ENCODE assay signal across 1 cellular context in the genomic region with DNA sequence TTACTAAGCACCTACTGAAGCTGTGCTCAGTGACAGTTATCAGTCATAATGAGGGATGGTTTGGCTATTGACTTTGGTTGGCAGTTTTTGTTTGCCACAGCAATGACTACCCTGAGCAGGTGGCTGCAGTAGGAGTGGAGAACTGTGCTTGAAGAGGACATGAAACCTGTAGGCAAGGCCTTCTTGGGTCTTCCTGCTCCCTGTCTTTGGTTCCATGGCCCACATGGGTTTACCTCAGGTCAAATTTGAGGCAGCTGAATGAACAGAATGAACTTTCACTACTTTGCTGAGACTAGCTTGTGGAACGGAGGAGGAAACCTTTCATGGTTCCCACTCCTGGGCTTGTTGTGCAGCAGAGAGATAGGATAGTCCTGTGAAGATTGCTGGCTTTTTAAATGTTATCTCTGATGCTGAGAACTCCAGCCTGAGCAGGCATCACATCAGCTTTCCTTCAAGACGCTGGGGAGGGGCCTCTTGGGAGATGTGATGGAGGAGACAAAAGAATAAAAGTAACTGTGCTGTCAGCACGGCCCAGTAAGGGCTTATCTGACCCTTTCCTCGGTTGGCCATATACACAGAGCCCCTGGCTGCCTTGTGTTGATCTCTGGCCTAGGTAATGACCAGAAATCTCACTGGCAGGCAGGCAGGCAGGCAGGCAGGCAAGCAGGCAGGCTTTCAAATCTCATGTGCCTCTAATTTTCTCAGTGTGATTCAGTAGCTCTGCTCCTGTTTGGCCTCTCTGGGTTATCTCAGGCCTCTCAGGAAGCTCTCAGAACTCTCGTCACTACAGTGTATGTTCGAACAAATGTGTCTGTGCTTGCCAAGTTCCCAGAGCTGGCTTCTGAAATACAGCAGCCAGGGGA.
TF ChIP-seq lines count a peak whose summit lies in the region.

No MANE protein-coding gene starts in this region.

TF ChIP-seq in K562, 482 proteins besides CTCF, POLR2A, EP300 and RAD21 (continued from another document and continues in another):
- TF ChIP-seq, protein P1, sequence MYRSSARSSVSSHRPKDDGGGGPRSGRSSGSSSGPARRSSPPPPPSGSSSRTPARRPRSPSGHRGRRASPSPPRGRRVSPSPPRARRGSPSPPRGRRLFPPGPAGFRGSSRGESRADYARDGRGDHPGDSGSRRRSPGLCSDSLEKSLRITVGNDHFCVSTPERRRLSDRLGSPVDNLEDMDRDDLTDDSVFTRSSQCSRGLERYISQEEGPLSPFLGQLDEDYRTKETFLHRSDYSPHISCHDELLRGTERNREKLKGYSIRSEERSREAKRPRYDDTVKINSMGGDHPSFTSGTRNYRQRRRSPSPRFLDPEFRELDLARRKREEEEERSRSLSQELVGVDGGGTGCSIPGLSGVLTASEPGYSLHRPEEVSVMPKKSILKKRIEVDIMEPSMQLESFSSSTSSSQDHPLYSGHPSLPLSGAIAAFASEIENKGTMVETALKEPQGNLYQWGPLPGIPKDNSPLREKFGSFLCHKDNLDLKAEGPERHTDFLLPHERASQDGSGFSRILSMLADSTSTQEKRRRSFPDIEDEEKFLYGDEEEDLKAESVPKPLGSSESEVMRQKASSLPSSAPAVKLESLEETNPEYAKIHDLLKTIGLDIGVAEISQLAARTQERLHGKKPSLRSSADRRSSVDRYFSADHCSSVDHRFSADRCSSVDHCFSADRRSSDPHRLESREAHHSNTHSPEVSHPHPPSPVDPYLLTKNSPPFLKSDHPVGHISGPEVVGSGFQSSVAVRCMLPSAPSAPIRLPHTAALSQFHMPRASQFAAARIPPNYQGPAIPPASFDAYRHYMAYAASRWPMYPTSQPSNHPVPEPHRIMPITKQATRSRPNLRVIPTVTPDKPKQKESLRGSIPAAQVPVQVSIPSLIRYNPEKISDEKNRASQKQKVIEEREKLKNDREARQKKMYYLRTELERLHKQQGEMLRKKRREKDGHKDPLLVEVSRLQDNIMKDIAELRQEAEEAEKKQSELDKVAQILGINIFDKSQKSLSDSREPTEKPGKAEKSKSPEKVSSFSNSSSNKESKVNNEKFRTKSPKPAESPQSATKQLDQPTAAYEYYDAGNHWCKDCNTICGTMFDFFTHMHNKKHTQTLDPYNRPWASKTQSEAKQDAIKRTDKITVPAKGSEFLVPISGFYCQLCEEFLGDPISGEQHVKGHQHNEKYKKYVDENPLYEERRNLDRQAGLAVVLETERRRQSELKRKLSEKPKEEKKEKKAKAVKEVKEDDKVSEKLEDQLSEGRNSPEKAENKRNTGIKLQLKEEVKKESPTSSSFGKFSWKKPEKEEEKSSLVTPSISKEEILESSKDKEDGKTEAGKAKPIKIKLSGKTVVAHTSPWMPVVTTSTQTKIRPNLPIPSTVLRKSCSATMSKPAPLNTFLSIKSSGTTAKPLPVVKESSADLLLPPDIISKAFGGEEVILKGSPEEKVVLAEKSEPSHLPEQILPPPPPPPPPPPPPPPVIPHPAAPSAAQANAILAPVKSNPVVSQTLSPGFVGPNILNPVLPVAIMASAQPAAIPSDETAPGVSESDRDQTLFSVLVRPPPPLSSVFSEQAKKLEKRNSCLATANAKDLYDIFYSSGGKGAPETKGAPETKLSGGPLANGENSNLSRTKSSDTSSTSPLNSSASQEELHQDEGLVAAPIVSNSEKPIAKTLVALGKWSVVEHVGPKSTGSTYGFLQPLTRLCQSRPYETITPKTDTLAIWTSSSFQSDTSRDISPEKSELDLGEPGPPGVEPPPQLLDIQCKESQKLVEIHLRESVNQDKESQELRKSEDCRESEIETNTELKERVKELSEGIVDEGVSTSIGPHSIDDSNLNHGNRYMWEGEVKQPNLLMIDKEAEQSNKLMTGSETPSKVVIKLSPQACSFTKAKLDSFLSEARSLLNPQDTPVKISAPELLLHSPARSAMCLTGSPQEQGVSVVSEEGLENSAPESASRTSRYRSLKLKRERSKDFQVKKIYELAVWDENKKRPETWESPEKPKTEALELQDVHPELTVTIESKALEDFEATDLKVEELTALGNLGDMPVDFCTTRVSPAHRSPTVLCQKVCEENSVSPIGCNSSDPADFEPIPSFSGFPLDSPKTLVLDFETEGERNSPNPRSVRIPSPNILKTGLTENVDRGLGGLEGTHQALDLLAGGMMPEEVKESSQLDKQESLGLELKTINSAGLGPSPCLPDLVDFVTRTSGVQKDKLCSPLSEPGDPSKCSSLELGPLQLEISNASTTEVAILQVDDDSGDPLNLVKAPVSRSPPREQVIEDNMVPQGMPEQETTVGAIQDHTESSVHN (IDR thresholded peaks at IDR 0.05; ENCODE audit: borderline replicate concordance in 1 of 2, low read depth in 1 of 2), result no peak
- TF ChIP-seq CHD4 (IDR thresholded peaks at IDR 0.05; ENCODE audit: insufficient read depth, insufficient replicate concordance, low read depth, low read length, poor library complexity, severe bottlenecking), result no peak
- 0 out of 2 replicates have a peak, but pooled peaks have one; percentile 24 for TF ChIP-seq MTA3 (IDR thresholded peaks at IDR 0.05; ENCODE audit: borderline replicate concordance)
- no peak for TF ChIP-seq KLF1 (tag; IDR thresholded peaks at IDR 0.05)
- TF ChIP-seq, protein P2, sequence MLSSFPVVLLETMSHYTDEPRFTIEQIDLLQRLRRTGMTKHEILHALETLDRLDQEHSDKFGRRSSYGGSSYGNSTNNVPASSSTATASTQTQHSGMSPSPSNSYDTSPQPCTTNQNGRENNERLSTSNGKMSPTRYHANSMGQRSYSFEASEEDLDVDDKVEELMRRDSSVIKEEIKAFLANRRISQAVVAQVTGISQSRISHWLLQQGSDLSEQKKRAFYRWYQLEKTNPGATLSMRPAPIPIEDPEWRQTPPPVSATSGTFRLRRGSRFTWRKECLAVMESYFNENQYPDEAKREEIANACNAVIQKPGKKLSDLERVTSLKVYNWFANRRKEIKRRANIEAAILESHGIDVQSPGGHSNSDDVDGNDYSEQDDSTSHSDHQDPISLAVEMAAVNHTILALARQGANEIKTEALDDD (IDR thresholded peaks at IDR 0.05), result peak; percentile 89
- TF ChIP-seq MTA2 (IDR thresholded peaks at IDR 0.05; ENCODE audit: low read depth), result peak; percentile 51; the same call in 1 of the 2 replicates
- TF ChIP-seq ZNF668 (CRISPR knock-in tag; IDR thresholded peaks at IDR 0.05), result no peak
- no peak for TF ChIP-seq THRAP3 (IDR thresholded peaks at IDR 0.05; ENCODE audit: borderline replicate concordance)
- no peak for TF ChIP-seq RNF2 (IDR thresholded peaks at IDR 0.05)
- TF ChIP-seq, protein P3, sequence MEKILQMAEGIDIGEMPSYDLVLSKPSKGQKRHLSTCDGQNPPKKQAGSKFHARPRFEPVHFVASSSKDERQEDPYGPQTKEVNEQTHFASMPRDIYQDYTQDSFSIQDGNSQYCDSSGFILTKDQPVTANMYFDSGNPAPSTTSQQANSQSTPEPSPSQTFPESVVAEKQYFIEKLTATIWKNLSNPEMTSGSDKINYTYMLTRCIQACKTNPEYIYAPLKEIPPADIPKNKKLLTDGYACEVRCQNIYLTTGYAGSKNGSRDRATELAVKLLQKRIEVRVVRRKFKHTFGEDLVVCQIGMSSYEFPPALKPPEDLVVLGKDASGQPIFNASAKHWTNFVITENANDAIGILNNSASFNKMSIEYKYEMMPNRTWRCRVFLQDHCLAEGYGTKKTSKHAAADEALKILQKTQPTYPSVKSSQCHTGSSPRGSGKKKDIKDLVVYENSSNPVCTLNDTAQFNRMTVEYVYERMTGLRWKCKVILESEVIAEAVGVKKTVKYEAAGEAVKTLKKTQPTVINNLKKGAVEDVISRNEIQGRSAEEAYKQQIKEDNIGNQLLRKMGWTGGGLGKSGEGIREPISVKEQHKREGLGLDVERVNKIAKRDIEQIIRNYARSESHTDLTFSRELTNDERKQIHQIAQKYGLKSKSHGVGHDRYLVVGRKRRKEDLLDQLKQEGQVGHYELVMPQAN (IDR thresholded peaks at IDR 0.05; ENCODE audit: borderline replicate concordance), result no peak
- TF ChIP-seq, protein P4, sequence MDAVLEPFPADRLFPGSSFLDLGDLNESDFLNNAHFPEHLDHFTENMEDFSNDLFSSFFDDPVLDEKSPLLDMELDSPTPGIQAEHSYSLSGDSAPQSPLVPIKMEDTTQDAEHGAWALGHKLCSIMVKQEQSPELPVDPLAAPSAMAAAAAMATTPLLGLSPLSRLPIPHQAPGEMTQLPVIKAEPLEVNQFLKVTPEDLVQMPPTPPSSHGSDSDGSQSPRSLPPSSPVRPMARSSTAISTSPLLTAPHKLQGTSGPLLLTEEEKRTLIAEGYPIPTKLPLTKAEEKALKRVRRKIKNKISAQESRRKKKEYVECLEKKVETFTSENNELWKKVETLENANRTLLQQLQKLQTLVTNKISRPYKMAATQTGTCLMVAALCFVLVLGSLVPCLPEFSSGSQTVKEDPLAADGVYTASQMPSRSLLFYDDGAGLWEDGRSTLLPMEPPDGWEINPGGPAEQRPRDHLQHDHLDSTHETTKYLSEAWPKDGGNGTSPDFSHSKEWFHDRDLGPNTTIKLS (IDR thresholded peaks at IDR 0.05; ENCODE audit: borderline replicate concordance, low read depth), result 0 out of 2 replicates have a peak, but pooled peaks have one; percentile 23
- TF ChIP-seq, protein P5, sequence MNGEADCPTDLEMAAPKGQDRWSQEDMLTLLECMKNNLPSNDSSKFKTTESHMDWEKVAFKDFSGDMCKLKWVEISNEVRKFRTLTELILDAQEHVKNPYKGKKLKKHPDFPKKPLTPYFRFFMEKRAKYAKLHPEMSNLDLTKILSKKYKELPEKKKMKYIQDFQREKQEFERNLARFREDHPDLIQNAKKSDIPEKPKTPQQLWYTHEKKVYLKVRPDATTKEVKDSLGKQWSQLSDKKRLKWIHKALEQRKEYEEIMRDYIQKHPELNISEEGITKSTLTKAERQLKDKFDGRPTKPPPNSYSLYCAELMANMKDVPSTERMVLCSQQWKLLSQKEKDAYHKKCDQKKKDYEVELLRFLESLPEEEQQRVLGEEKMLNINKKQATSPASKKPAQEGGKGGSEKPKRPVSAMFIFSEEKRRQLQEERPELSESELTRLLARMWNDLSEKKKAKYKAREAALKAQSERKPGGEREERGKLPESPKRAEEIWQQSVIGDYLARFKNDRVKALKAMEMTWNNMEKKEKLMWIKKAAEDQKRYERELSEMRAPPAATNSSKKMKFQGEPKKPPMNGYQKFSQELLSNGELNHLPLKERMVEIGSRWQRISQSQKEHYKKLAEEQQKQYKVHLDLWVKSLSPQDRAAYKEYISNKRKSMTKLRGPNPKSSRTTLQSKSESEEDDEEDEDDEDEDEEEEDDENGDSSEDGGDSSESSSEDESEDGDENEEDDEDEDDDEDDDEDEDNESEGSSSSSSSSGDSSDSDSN (IDR thresholded peaks at IDR 0.05; ENCODE audit: borderline replicate concordance in 1 of 2, low read depth in 2 of 2, low read length in 2 of 2), result peak in 1 of 2 experiments; percentile 40; a peak in 1 of 4 replicates
- TF ChIP-seq, protein P6, sequence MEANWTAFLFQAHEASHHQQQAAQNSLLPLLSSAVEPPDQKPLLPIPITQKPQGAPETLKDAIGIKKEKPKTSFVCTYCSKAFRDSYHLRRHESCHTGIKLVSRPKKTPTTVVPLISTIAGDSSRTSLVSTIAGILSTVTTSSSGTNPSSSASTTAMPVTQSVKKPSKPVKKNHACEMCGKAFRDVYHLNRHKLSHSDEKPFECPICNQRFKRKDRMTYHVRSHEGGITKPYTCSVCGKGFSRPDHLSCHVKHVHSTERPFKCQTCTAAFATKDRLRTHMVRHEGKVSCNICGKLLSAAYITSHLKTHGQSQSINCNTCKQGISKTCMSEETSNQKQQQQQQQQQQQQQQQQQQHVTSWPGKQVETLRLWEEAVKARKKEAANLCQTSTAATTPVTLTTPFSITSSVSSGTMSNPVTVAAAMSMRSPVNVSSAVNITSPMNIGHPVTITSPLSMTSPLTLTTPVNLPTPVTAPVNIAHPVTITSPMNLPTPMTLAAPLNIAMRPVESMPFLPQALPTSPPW (CRISPR knock-in tag; IDR thresholded peaks at IDR 0.05), result peak; percentile 44; the same call in 1 of the 2 replicates
- TF ChIP-seq MEIS2 (IDR thresholded peaks at IDR 0.05; ENCODE audit: partially characterized antibody), result peak; percentile 79
- peak; percentile 82 for TF ChIP-seq KLF16 (IDR thresholded peaks at IDR 0.05)
- TF ChIP-seq, protein P7, sequence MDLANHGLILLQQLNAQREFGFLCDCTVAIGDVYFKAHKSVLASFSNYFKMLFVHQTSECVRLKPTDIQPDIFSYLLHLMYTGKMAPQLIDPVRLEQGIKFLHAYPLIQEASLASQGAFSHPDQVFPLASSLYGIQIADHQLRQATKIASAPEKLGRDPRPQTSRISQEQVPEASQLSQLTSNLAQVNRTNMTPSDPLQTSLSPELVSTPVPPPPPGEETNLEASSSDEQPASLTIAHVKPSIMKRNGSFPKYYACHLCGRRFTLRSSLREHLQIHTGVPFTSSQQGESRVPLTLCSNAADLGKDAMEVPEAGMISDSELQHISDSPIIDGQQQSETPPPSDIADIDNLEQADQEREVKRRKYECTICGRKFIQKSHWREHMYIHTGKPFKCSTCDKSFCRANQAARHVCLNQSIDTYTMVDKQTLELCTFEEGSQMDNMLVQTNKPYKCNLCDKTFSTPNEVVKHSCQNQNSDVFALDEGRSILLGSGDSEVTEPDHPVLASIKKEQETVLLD (IDR thresholded peaks at IDR 0.05), result peak; percentile 16; the same call in 1 of the 2 replicates
- TF ChIP-seq NCOR1 (IDR thresholded peaks at IDR 0.05), result peak; percentile 91
- no peak for TF ChIP-seq SREBF1 (IDR thresholded peaks at IDR 0.05; ENCODE audit: borderline replicate concordance, low read depth, low read length)
- TF ChIP-seq, protein P8, sequence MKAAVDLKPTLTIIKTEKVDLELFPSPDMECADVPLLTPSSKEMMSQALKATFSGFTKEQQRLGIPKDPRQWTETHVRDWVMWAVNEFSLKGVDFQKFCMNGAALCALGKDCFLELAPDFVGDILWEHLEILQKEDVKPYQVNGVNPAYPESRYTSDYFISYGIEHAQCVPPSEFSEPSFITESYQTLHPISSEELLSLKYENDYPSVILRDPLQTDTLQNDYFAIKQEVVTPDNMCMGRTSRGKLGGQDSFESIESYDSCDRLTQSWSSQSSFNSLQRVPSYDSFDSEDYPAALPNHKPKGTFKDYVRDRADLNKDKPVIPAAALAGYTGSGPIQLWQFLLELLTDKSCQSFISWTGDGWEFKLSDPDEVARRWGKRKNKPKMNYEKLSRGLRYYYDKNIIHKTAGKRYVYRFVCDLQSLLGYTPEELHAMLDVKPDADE (conservative IDR thresholded peaks at IDR 0.05; ENCODE audit: control insufficient read depth, low read depth, low read length), result no peak
- TF ChIP-seq, protein P9, sequence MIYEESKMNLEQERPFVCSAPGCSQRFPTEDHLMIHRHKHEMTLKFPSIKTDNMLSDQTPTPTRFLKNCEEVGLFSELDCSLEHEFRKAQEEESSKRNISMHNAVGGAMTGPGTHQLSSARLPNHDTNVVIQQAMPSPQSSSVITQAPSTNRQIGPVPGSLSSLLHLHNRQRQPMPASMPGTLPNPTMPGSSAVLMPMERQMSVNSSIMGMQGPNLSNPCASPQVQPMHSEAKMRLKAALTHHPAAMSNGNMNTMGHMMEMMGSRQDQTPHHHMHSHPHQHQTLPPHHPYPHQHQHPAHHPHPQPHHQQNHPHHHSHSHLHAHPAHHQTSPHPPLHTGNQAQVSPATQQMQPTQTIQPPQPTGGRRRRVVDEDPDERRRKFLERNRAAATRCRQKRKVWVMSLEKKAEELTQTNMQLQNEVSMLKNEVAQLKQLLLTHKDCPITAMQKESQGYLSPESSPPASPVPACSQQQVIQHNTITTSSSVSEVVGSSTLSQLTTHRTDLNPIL (CRISPR knock-in tag; IDR thresholded peaks at IDR 0.05), result no peak
- no peak for TF ChIP-seq KDM5B (IDR thresholded peaks at IDR 0.05; ENCODE audit: insufficient replicate concordance, low read depth, low read length)
- no peak for TF ChIP-seq ZNF354B (CRISPR knock-in tag; IDR thresholded peaks at IDR 0.05)
- no peak for TF ChIP-seq KDM4B (IDR thresholded peaks at IDR 0.05; ENCODE audit: borderline replicate concordance in 2 of 2, low read depth in 1 of 2)
